In the genomic region with DNA sequence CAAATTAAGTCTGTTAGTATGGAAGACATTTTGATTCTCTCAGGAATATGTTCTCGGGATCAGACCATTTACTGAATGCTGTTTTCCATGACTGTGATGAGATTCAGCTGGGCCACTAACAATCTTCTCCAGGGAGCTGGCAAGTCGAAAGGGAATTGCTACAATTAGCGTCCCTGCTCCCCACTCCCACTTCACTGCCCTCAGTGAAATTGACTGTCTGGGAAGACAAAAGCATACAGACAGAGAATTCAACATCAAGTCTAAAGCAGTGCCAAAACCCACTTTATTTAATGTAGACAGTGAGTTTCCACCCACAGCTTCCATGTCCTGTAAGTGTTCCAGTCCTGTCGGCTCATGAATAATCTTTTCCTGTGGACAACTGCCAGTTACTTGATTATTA, we compare ENCODE assay signal across 14 cellular contexts. TPM values are rescaled to one million over a fixed set of nuclear protein-coding genes. Genes with fewer than 3 reads are reported as not detected.
DNase-seq lines count a peak whose midpoint lies in the region; TF ChIP-seq lines count a peak whose summit lies in the region.
"Had no signal": no experiment of that assay in that cellular context is flagged by ENCODE, and none has a peak within 500 bp of the region (broad histone marks: within the 10 kb centered on the region; RNA-seq: fewer than 3 reads in every experiment).

No MANE protein-coding gene starts in this region.

- H3K9me3 Mint-ChIP-seq in mesothelial cell of epicardium, result peaks cover 7% of the 10 kb centered on the region
- H3K9me3 Mint-ChIP-seq: stimulated activated naive B cell treated with anti-CD40 and anti-IgM and Interleukin-4, amounts not matched to agents 10 μg/mL and 1 μg/mL and 100 μg/mL, for 72 hours had no signal

- TF ChIP-seq CTCF in mesothelial cell of epicardium (IDR thresholded peaks at IDR 0.05; ENCODE audit: unreplicated experiment) (no peak), tibial nerve (IDR thresholded peaks at IDR 0.05) (no peak)

- H3K4me3 ChIP-seq in adipocyte (ENCODE audit: low read length), result peak overlapping the region; percentile 72
- H3K4me3 ChIP-seq in tibial nerve, result no peak overlapping the region

- WGBS in tibial nerve, 2 donors, result 23 to 25% methylated on average over 4 of the region's 4 CpGs

- H3K9ac ChIP-seq in adipocyte (ENCODE audit: low read length), result peak overlapping the region; percentile 79

- H3K27ac Mint-ChIP-seq in mesothelial cell of epicardium, result peak overlapping the region; percentile 88
- H3K27ac Mint-ChIP-seq: activated CD4-positive, alpha-beta memory T cell treated with anti-CD3 and anti-CD28 coated beads, Interleukin-2, amount 10 ng/mL, durations not matched to agents 7 days and 5 days; stimulated activated naive B cell treated with anti-CD40 and anti-IgM and Interleukin-4, amounts not matched to agents 10 μg/mL and 1 μg/mL and 100 μg/mL, for 72 hours had no signal

- H3K36me3 Mint-ChIP-seq in mesothelial cell of epicardium, result no peaks in the 10 kb centered on the region
- H3K36me3 Mint-ChIP-seq: stimulated activated naive B cell treated with anti-CD40 and anti-IgM and Interleukin-4, amounts not matched to agents 10 μg/mL and 1 μg/mL and 100 μg/mL, for 72 hours had no signal

- H3K27me3 ChIP-seq in adipocyte (replicated peaks; ENCODE audit: control insufficient read depth, insufficient read depth, low read length), result no peaks in the 10 kb centered on the region
- H3K27me3 ChIP-seq in tibial nerve, result no peaks in the 10 kb centered on the region

- H3K36me3 ChIP-seq in adipocyte (ENCODE audit: control insufficient read depth, insufficient read depth, low read length, severe bottlenecking), result no peaks in the 10 kb centered on the region
- H3K36me3 ChIP-seq in tibial nerve, result no peaks in the 10 kb centered on the region

- peak overlapping the region; percentile 12 for H3K4me3 Mint-ChIP-seq in mesothelial cell of epicardium
- H3K4me3 Mint-ChIP-seq: activated CD4-positive, alpha-beta memory T cell treated with anti-CD3 and anti-CD28 coated beads, Interleukin-2, amount 10 ng/mL, durations not matched to agents 7 days and 5 days; stimulated activated naive B cell treated with anti-CD40 and anti-IgM and Interleukin-4, amounts not matched to agents 10 μg/mL and 1 μg/mL and 100 μg/mL, for 72 hours had no signal

- no peaks in the 10 kb centered on the region for H3K27me3 Mint-ChIP-seq in mesothelial cell of epicardium (ENCODE audit: low read depth)
- H3K27me3 Mint-ChIP-seq: activated CD4-positive, alpha-beta memory T cell treated with anti-CD3 and anti-CD28 coated beads, Interleukin-2, amount 10 ng/mL, durations not matched to agents 7 days and 5 days; stimulated activated naive B cell treated with anti-CD40 and anti-IgM and Interleukin-4, amounts not matched to agents 10 μg/mL and 1 μg/mL and 100 μg/mL, for 72 hours had no signal

- no peak for TF ChIP-seq POLR2A in tibial nerve (IDR thresholded peaks at IDR 0.05)

- DNase-seq in adipocyte (ENCODE audit: low read depth) (no peak), fibroblast of peridontal ligament (ENCODE audit: extremely low read depth) (peak; percentile 56), mesothelial cell of epicardium (ENCODE audit: low spot score in 2 of 2, unreplicated experiment in 2 of 2) (no peak), tibial nerve (ENCODE audit: low spot score in 2 of 2) (no peak), T-helper 2 cell (no peak), DMS114 treated with DMSO at 0.1 percent for 48 hours (lab: John Stamatoyannopoulos, UW; ENCODE audit: unreplicated experiment) (no peak)
- no peak for DNase-seq in activated CD8-positive, alpha-beta memory T cell treated with anti-CD3 and anti-CD28 coated beads, Interleukin-2, amount 50 U/mL, for 48 hours
- DNase-seq: activated CD4-positive, alpha-beta memory T cell treated with anti-CD3 and anti-CD28 coated beads, Interleukin-2, amount 10 ng/mL, durations not matched to agents 7 days and 5 days; C1 segment of cervical spinal cord; DND-41; KG1; NCI-H1417; stimulated activated naive B cell treated with anti-CD40 and anti-IgM and Interleukin-4, amounts not matched to agents 10 μg/mL and 1 μg/mL and 100 μg/mL, for 72 hours had no signal

- TF ChIP-seq EP300 in tibial nerve (IDR thresholded peaks at IDR 0.05), result no peak

- H3K9me3 ChIP-seq in adipocyte (ENCODE audit: control insufficient read depth, low read length), result no peaks in the 10 kb centered on the region
- peaks cover 0 to 3% (median 0%) of the 10 kb centered on the region in 4 donors for H3K9me3 ChIP-seq in tibial nerve

- peaks cover 6% of the 10 kb centered on the region for H3K4me1 Mint-ChIP-seq in mesothelial cell of epicardium
- H3K4me1 Mint-ChIP-seq: activated CD4-positive, alpha-beta memory T cell treated with anti-CD3 and anti-CD28 coated beads, Interleukin-2, amount 10 ng/mL, durations not matched to agents 7 days and 5 days; stimulated activated naive B cell treated with anti-CD40 and anti-IgM and Interleukin-4, amounts not matched to agents 10 μg/mL and 1 μg/mL and 100 μg/mL, for 72 hours had no signal

- peaks cover 39% of the 10 kb centered on the region for H3K4me1 ChIP-seq in adipocyte (ENCODE audit: control insufficient read depth, insufficient read depth, low read length)
- peaks cover 0 to 39% (median 3%) of the 10 kb centered on the region in 4 donors for H3K4me1 ChIP-seq in tibial nerve

- peak overlapping the region in 3 of 4 donors; percentile 17 to 77 (median 60) for H3K27ac ChIP-seq in tibial nerve
- H3K27ac ChIP-seq: HL-60 had no signal

RNA-seq across cellular contexts. Expression of gene COL3A1, which starts 34.0 kb away (rescaled TPM):
- total RNA-seq in mesothelial cell of epicardium, result 7,569 to 7,691 TPM (median 7,584 TPM) in 3 replicates
- 100 to 1,000 TPM in 2 of 4 donors, 10 to 100 TPM in 2; 77.1 to 205 (median 115) TPM for total RNA-seq in tibial nerve
- total RNA-seq: activated CD4-positive, alpha-beta memory T cell treated with anti-CD3 and anti-CD28 coated beads, Interleukin-2, amount 10 ng/mL, durations not matched to agents 7 days and 5 days had no signal

Comparison
In these comparisons a context has a peak if more than half of its experiments do, and no peak if none do; other contexts are left out.
1. RNA of gene COL3A1, which starts 34.0 kb away (total RNA-seq): 7,569 to 7,691 TPM in mesothelial cell of epicardium; 77.1 to 205 TPM in tibial nerve; every median in the first group is over 10 times any median in the second.